14 cellular contexts compared by ENCODE assay signal in the genomic region with DNA sequence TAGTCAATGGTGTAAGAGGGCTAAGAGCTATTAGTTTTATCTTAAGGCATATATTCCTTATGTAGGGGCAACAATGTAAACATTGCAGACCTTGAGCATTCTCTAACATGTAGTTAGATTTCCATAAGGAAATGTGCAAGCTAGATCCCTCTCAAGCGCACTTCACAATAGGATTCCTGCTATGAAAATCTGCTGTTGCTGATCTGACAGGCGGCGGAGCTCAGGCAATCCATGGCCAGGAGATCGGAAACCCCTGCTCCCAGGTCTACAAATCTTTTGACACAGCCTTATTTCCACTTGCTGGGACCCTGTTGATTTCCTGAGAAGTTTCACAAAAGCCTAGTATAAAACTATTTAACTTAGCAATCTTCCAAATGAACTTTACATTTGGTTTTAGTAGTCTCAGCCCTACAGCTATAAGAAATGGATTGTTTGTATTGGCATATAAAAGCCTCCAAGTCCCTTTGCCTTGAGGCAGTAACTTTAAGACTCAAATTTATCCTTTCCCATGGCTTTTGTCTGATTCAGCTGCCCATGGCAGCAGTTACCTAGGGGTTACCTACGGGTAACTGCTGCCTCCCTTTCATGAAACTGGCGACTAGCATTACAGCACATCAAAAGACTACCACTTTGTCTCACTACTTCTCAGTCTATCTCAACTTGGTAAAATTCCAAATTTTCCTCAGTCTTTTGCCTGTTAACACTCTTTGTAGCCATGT. TPM values are rescaled to one million over a fixed set of nuclear protein-coding genes. Genes with fewer than 3 reads are reported as not detected.
DNase-seq lines count a peak whose midpoint lies in the region; ATAC-seq, FAIRE-seq and TF ChIP-seq lines count a peak whose summit lies in the region.
"Had no signal": no experiment of that assay in that cellular context is flagged by ENCODE, and none has a peak within 500 bp of the region (broad histone marks: within the 10 kb centered on the region; RNA-seq: fewer than 3 reads in every experiment).

No MANE protein-coding gene starts in this region.

- no peaks in the 10 kb centered on the region for H3K9me3 Mint-ChIP-seq in activated naive CD8-positive, alpha-beta T cell (ENCODE audit: low read depth)
- H3K9me3 Mint-ChIP-seq in naive thymus-derived CD4-positive, alpha-beta T cell = peaks cover 0 to 3% (median 0%) of the 10 kb centered on the region in 11 donors
- H3K9me3 Mint-ChIP-seq: activated naive CD8-positive, alpha-beta T cell treated with anti-CD3 and anti-CD28 coated beads, Interleukin-2, amount 10 ng/mL, durations not matched to agents 7 days and 5 days; naive thymus-derived CD8-positive, alpha-beta T cell had no signal

- H3K27ac ChIP-seq in C4-2B (peak overlapping the region; percentile 3; the same call in 1 of the 2 replicates), smooth muscle cell (ENCODE audit: low read depth) (no peak overlapping the region)
- H3K27ac ChIP-seq in naive thymus-derived CD4-positive, alpha-beta T cell (ENCODE audit: low read depth, low read length) = no peak overlapping the region

- no peak overlapping the region for H2AFZ ChIP-seq in smooth muscle cell (ENCODE audit: low read depth)

- peaks cover 86% of the 10 kb centered on the region for H4K20me1 ChIP-seq in smooth muscle cell (ENCODE audit: low read depth)

- H3F3A ChIP-seq in smooth muscle cell (ENCODE audit: low read depth) = peaks cover 56% of the 10 kb centered on the region

- H3K79me2 ChIP-seq in smooth muscle cell (ENCODE audit: low read depth) = peaks cover 27% of the 10 kb centered on the region

- DNase-seq in GM12891 (ENCODE audit: insufficient read length, low spot score) (no peak), smooth muscle cell (lab: John Stamatoyannopoulos, UW; ENCODE audit: unreplicated experiment) (no peak), NCI-H345 treated with DMSO at 0.1 percent for 48 hours (lab: John Stamatoyannopoulos, UW; ENCODE audit: unreplicated experiment) (no peak), midbrain (lab: John Stamatoyannopoulos, UW) (no peak)
- no peak for DNase-seq in naive thymus-derived CD4-positive, alpha-beta T cell
- DNase-seq: activated CD8-positive, alpha-beta memory T cell treated with anti-CD3 and anti-CD28 coated beads, Interleukin-2, amount 10 ng/mL, durations not matched to agents 7 days and 5 days; activated naive CD8-positive, alpha-beta T cell treated with anti-CD3 and anti-CD28 coated beads, Interleukin-2, amount 10 ng/mL, durations not matched to agents 7 days and 5 days; DMS79 treated with DMSO at 0.1 percent for 48 hours; naive thymus-derived CD8-positive, alpha-beta T cell; NCI-H1092; NCI-H2171 treated with DMSO at 0.1 percent for 48 hours had no signal

- peak overlapping the region; percentile 79 for H3K27ac Mint-ChIP-seq in activated naive CD8-positive, alpha-beta T cell
- H3K27ac Mint-ChIP-seq in naive thymus-derived CD4-positive, alpha-beta T cell = peak overlapping the region in 7 of 9 donors; percentile 11 to 84 (median 48)
- H3K27ac Mint-ChIP-seq: activated CD8-positive, alpha-beta memory T cell treated with anti-CD3 and anti-CD28 coated beads, Interleukin-2, amount 10 ng/mL, durations not matched to agents 7 days and 5 days; activated naive CD8-positive, alpha-beta T cell treated with anti-CD3 and anti-CD28 coated beads, Interleukin-2, amount 10 ng/mL, durations not matched to agents 7 days and 5 days had no signal

- POLR2A ChIA-PET in naive thymus-derived CD4-positive, alpha-beta T cell (lab: Charles Lee) = interaction anchor here (1.2 to 1.7 kb wide), 2 partner anchors 12 to 23 kb away, joined by 4 to 5 read pairs; a partner anchor contains a TSS

- peaks cover 17% of the 10 kb centered on the region for H3K4me1 Mint-ChIP-seq in activated naive CD8-positive, alpha-beta T cell (ENCODE audit: low read depth)
- H3K4me1 Mint-ChIP-seq in naive thymus-derived CD4-positive, alpha-beta T cell = peaks cover 6 to 16% (median 11%) of the 10 kb centered on the region in 7 donors

- intact Hi-C loops in naive thymus-derived CD4-positive, alpha-beta T cell (cut with micrococcal nuclease) = no loop called here

- H3K9ac ChIP-seq in smooth muscle cell (ENCODE audit: low read depth) = no peak overlapping the region

- peaks cover 15 to 54% (median 42%) of the 10 kb centered on the region in 3 experiments for H3K36me3 ChIP-seq in naive thymus-derived CD4-positive, alpha-beta T cell (ENCODE audit: control insufficient read depth in 2 of 3, insufficient read depth in 3 of 3, low read length in 3 of 3)
- H3K36me3 ChIP-seq in smooth muscle cell (ENCODE audit: low read depth) = peaks cover 31% of the 10 kb centered on the region

- peak; percentile 60; the same call in 1 of the 2 replicates for TF ChIP-seq POLR2A in GM12891 (IDR thresholded peaks at IDR 0.05; ENCODE audit: low read depth, low read length)

- no peaks in the 10 kb centered on the region for H3K27me3 ChIP-seq in naive thymus-derived CD4-positive, alpha-beta T cell (ENCODE audit: control insufficient read depth in 2 of 2, insufficient read depth in 2 of 2, low read length in 2 of 2)
- H3K27me3 ChIP-seq in smooth muscle cell (ENCODE audit: low read depth) = no peaks in the 10 kb centered on the region

- TF ChIP-seq CTCF in C4-2B (conservative IDR thresholded peaks at IDR 0.05) (no peak), smooth muscle cell (IDR thresholded peaks at IDR 0.05; ENCODE audit: borderline replicate concordance, insufficient read depth, poor library complexity, severe bottlenecking) (no peak)

- CTCF ChIA-PET in naive thymus-derived CD4-positive, alpha-beta T cell (lab: Charles Lee) = interaction anchor here (1.4 kb wide), 1 partner anchor 28 kb away, joined by 4 read pairs; no protein-coding TSS in a partner anchor

- H3K4me1 ChIP-seq in naive thymus-derived CD4-positive, alpha-beta T cell (ENCODE audit: control insufficient read depth in 2 of 2, insufficient read depth in 2 of 2, low read length in 2 of 2) = no peaks in the 10 kb centered on the region
- no peaks in the 10 kb centered on the region for H3K4me1 ChIP-seq in smooth muscle cell (ENCODE audit: low read depth)

- no peak overlapping the region for H3K4me2 ChIP-seq in smooth muscle cell

- no peaks in the 10 kb centered on the region for H3K9me3 ChIP-seq in naive thymus-derived CD4-positive, alpha-beta T cell (ENCODE audit: control insufficient read depth in 2 of 3, low read length in 3 of 3)
- H3K9me3 ChIP-seq in smooth muscle cell (replicated peaks; ENCODE audit: low read depth) = no peaks in the 10 kb centered on the region

- WGBS in smooth muscle cell (ENCODE audit: low lambda C conversion rate) = 98% methylated on average over 6 of the region's 6 CpGs

- H3K4me3 Mint-ChIP-seq in activated naive CD8-positive, alpha-beta T cell = peak overlapping the region; percentile 4
- H3K4me3 Mint-ChIP-seq in naive thymus-derived CD4-positive, alpha-beta T cell = no peak overlapping the region
- H3K4me3 Mint-ChIP-seq: activated CD8-positive, alpha-beta memory T cell treated with anti-CD3 and anti-CD28 coated beads, Interleukin-2, amount 10 ng/mL, durations not matched to agents 7 days and 5 days; activated naive CD8-positive, alpha-beta T cell treated with anti-CD3 and anti-CD28 coated beads, Interleukin-2, amount 10 ng/mL, durations not matched to agents 7 days and 5 days had no signal

- H3K4me3 ChIP-seq in naive thymus-derived CD4-positive, alpha-beta T cell (ENCODE audit: low read length) = no peak overlapping the region
- H3K4me3 ChIP-seq in smooth muscle cell = no peak overlapping the region

- ATAC-seq in naive thymus-derived CD4-positive, alpha-beta T cell = no peak
- ATAC-seq: activated CD8-positive, alpha-beta memory T cell treated with anti-CD3 and anti-CD28 coated beads, Interleukin-2, amount 10 ng/mL, durations not matched to agents 7 days and 5 days had no signal

- FAIRE-seq in GM12891 (lab: Jason Lieb, UNC) = no peak
- FAIRE-seq: HTR-8/SVneo had no signal

- H3K27me3 Mint-ChIP-seq in activated naive CD8-positive, alpha-beta T cell = no peaks in the 10 kb centered on the region
- no peaks in the 10 kb centered on the region for H3K27me3 Mint-ChIP-seq in naive thymus-derived CD4-positive, alpha-beta T cell
- H3K27me3 Mint-ChIP-seq: activated CD8-positive, alpha-beta memory T cell treated with anti-CD3 and anti-CD28 coated beads, Interleukin-2, amount 10 ng/mL, durations not matched to agents 7 days and 5 days; activated naive CD8-positive, alpha-beta T cell treated with anti-CD3 and anti-CD28 coated beads, Interleukin-2, amount 10 ng/mL, durations not matched to agents 7 days and 5 days; naive thymus-derived CD8-positive, alpha-beta T cell had no signal

- peaks cover 17% of the 10 kb centered on the region for H3K36me3 Mint-ChIP-seq in activated naive CD8-positive, alpha-beta T cell
- peaks cover 5 to 47% (median 25%) of the 10 kb centered on the region in 5 donors for H3K36me3 Mint-ChIP-seq in naive thymus-derived CD4-positive, alpha-beta T cell

TF ChIP-seq in GM12891, 5 proteins besides CTCF, POLR2A, EP300 and RAD21:
- TF ChIP-seq TAF1 (IDR thresholded peaks at IDR 0.05; ENCODE audit: low read depth, low read length) (peak; percentile 30; the same call in 1 of the 2 replicates), POU2F2 (IDR thresholded peaks at IDR 0.05; ENCODE audit: low read depth, low read length) (no peak), POLR2AphosphoS5 (IDR thresholded peaks at IDR 0.05; ENCODE audit: low read depth, low read length) (peak; percentile 80), SPI1 (IDR thresholded peaks at IDR 0.05; ENCODE audit: low read depth, low read length) (no peak)

RNA-seq across cellular contexts. Expression of a gene that starts 22.7 kb away (rescaled TPM):
- polyA plus RNA-seq in GM12891 (2012; ENCODE audit: low read depth, missing spikeins) = 174 TPM
- total RNA-seq in naive thymus-derived CD4-positive, alpha-beta T cell = 100 to 1,000 TPM; 194 to 673 (median 216) TPM
- 100 to 1,000 TPM; 182 to 221 TPM for polyA plus RNA-seq in naive thymus-derived CD4-positive, alpha-beta T cell
- 260 and 265 TPM in 2 replicates for total RNA-seq in smooth muscle cell
- 119 and 135 TPM in 2 replicates for polyA plus RNA-seq in smooth muscle cell
